Comparison of ENCODE assay signal across 8 cellular contexts in genomic region chr3:101779047-101779807, GRCh38. TPM values are rescaled to one million over a fixed set of nuclear protein-coding genes. Genes with fewer than 3 reads are reported as not detected.
DNase-seq lines count a peak whose midpoint lies in the region; ATAC-seq and TF ChIP-seq lines count a peak whose summit lies in the region.

NXPE3 (plus strand) TSS chr3:101779211; CDS start chr3:101785597, 6,386 bp downstream.

- H3K4me1 Mint-ChIP-seq in activated naive CD4-positive, alpha-beta T cell treated with anti-CD3 and anti-CD28 coated beads, Interleukin-2, amount 50 U/mL, for 24 hours, result peaks cover 47% of the 10 kb centered on the region
- peaks cover 3% of the 10 kb centered on the region for H3K4me1 Mint-ChIP-seq in glutamatergic neuron (ENCODE audit: low read depth, unreplicated experiment)
- peaks cover 30% of the 10 kb centered on the region for H3K4me1 Mint-ChIP-seq in osteocyte (ENCODE audit: unreplicated experiment)

- H3K27ac ChIP-seq in thoracic aorta, result peak within 1 kb of the TSS; percentile 87

- H3K9me3 Mint-ChIP-seq in activated naive CD4-positive, alpha-beta T cell treated with anti-CD3 and anti-CD28 coated beads, Interleukin-2, amount 50 U/mL, for 24 hours, result no peaks in the 10 kb centered on the region
- peaks cover 13% of the 10 kb centered on the region for H3K9me3 Mint-ChIP-seq in glutamatergic neuron (ENCODE audit: unreplicated experiment)
- no peaks in the 10 kb centered on the region for H3K9me3 Mint-ChIP-seq in osteocyte (ENCODE audit: unreplicated experiment)

- H3K27ac Mint-ChIP-seq in activated naive CD4-positive, alpha-beta T cell treated with anti-CD3 and anti-CD28 coated beads, Interleukin-2, amount 50 U/mL, for 24 hours, result peak within 1 kb of the TSS; percentile 96
- H3K27ac Mint-ChIP-seq in glutamatergic neuron (ENCODE audit: unreplicated experiment) (peak within 1 kb of the TSS; percentile 93), osteocyte (ENCODE audit: unreplicated experiment) (peak within 1 kb of the TSS; percentile 90)

- H3K36me3 ChIP-seq in thoracic aorta, result peaks cover 6% of the 10 kb centered on the region

- no peaks in the 10 kb centered on the region for H3K9me3 ChIP-seq in thoracic aorta

- H3K4me3 ChIP-seq in GM08714 (ENCODE audit: low read length) (peak within 1 kb of the TSS; percentile 60), NB4 (ENCODE audit: low read depth, low read length) (peak within 1 kb of the TSS; percentile 64), thoracic aorta (peak within 1 kb of the TSS; percentile 99)

- ATAC-seq in HG02571 (IDR thresholded peaks at IDR 0.05; ENCODE audit: unreplicated experiment) (peak; percentile 93), SK-N-SH treated with all-trans-retinoic acid at 6 μM for 48 hours (peak; percentile 91), thoracic aorta (ENCODE audit: insufficient number of reproducible peaks, low FRiP score, low read depth) (peak; percentile 78)

- TF ChIP-seq CTCF in NB4 (IDR thresholded peaks at IDR 0.05; ENCODE audit: low read depth, low read length) (no peak), glutamatergic neuron (IDR thresholded peaks at IDR 0.05; ENCODE audit: partially characterized antibody, unreplicated experiment) (no peak), osteocyte (IDR thresholded peaks at IDR 0.05) (no peak), thoracic aorta (IDR thresholded peaks at IDR 0.05) (no peak)

- no peaks in the 10 kb centered on the region for H3K27me3 Mint-ChIP-seq in activated naive CD4-positive, alpha-beta T cell treated with anti-CD3 and anti-CD28 coated beads, Interleukin-2, amount 50 U/mL, for 24 hours
- peaks cover 8% of the 10 kb centered on the region for H3K27me3 Mint-ChIP-seq in glutamatergic neuron (ENCODE audit: unreplicated experiment)
- H3K27me3 Mint-ChIP-seq in osteocyte (ENCODE audit: unreplicated experiment), result no peaks in the 10 kb centered on the region

- peaks cover 3% of the 10 kb centered on the region for H3K36me3 Mint-ChIP-seq in activated naive CD4-positive, alpha-beta T cell treated with anti-CD3 and anti-CD28 coated beads, Interleukin-2, amount 50 U/mL, for 24 hours
- no peaks in the 10 kb centered on the region for H3K36me3 Mint-ChIP-seq in glutamatergic neuron (ENCODE audit: unreplicated experiment)
- peaks cover 11% of the 10 kb centered on the region for H3K36me3 Mint-ChIP-seq in osteocyte (ENCODE audit: unreplicated experiment)

- H3K4me3 Mint-ChIP-seq in activated naive CD4-positive, alpha-beta T cell treated with anti-CD3 and anti-CD28 coated beads, Interleukin-2, amount 50 U/mL, for 24 hours, result peak within 1 kb of the TSS; percentile 92
- H3K4me3 Mint-ChIP-seq in glutamatergic neuron (ENCODE audit: unreplicated experiment) (peak within 1 kb of the TSS; percentile 99), osteocyte (ENCODE audit: unreplicated experiment) (peak within 1 kb of the TSS; percentile 88)

- H3K4me1 ChIP-seq in thoracic aorta (ENCODE audit: control insufficient read depth in 1 of 2, low read depth in 2 of 2), result peaks cover 23 to 34% of the 10 kb centered on the region in 2 donors

- no peaks in the 10 kb centered on the region for H3K27me3 ChIP-seq in thoracic aorta (replicated peaks; ENCODE audit: insufficient read depth)

- DNase-seq in NB4 (ENCODE audit: low read depth) (peak; percentile 88), glutamatergic neuron (peak; percentile 95), osteocyte (ENCODE audit: extremely low spot score, unreplicated experiment) (peak; percentile 94), thoracic aorta (ENCODE audit: low spot score) (peak; percentile 82)

- TF ChIP-seq POLR2A in NB4 (IDR thresholded peaks at IDR 0.05; ENCODE audit: extremely low read depth, insufficient read length), result peak; percentile 53

TF ChIP-seq in SK-N-SH treated with all-trans-retinoic acid at 6 μM for 48 hours, 23 proteins besides CTCF, POLR2A, EP300 and RAD21:
- TF ChIP-seq ZNF8 (CRISPR knock-in tag; IDR thresholded peaks at IDR 0.05) (no peak), RARB (CRISPR knock-in tag; IDR thresholded peaks at IDR 0.05) (no peak), ZFP3 (CRISPR knock-in tag; IDR thresholded peaks at IDR 0.05) (no peak), CSRNP3 (CRISPR knock-in tag; IDR thresholded peaks at IDR 0.05) (no peak), CSDC2 (CRISPR knock-in tag; IDR thresholded peaks at IDR 0.05) (no peak), CREB5 (CRISPR knock-in tag; IDR thresholded peaks at IDR 0.05; ENCODE audit: low read depth) (no peak), ESRRG (CRISPR knock-in tag; IDR thresholded peaks at IDR 0.05) (no peak), GLIS3 (CRISPR knock-in tag; IDR thresholded peaks at IDR 0.05) (no peak), ZC3H10 (CRISPR knock-in tag; IDR thresholded peaks at IDR 0.05) (no peak), PATZ1 (CRISPR knock-in tag; IDR thresholded peaks at IDR 0.05; ENCODE audit: borderline replicate concordance) (no peak), PPARA (CRISPR knock-in tag; IDR thresholded peaks at IDR 0.05; ENCODE audit: borderline replicate concordance) (no peak), TSHZ2 (CRISPR knock-in tag; IDR thresholded peaks at IDR 0.05) (no peak; the same call in 1 of the 2 replicates)

RNA-seq across cellular contexts. Expression of gene NXPE3, which starts in this region (rescaled TPM):
- total RNA-seq in glutamatergic neuron (ENCODE audit: unreplicated experiment) (29.1 TPM), osteocyte (22.2 and 23.9 TPM in 2 replicates), thoracic aorta (10 to 100 TPM; 15.7 to 30.7 TPM)

Comparison
In these comparisons a context has a peak if more than half of its experiments do, and no peak if none do; other contexts are left out.
1. Peak in every context shown above with its lines: DNase-seq, ATAC-seq, H3K4me3 ChIP-seq and H3K27ac ChIP-seq.